ENCODE assay signal across 12 cellular contexts in genomic region chrX:144896323-144896722, GRCh38.
DNase-seq lines count a peak whose midpoint lies in the region; ATAC-seq and TF ChIP-seq lines count a peak whose summit lies in the region.
"Had no signal": no experiment of that assay in that cellular context is flagged by ENCODE, and none has a peak within 500 bp of the region (broad histone marks: within the 10 kb centered on the region; RNA-seq: fewer than 3 reads in every experiment).

No MANE protein-coding gene starts in this region.

- no peaks in the 10 kb centered on the region for H3K36me3 Mint-ChIP-seq in neural progenitor cell
- H3K36me3 Mint-ChIP-seq in T-cell: no peaks in the 10 kb centered on the region
- H3K36me3 Mint-ChIP-seq: IgD-negative memory B cell had no signal

- H3K4me1 Mint-ChIP-seq in neural progenitor cell (no peaks in the 10 kb centered on the region), T-cell (no peaks in the 10 kb centered on the region)
- H3K4me1 Mint-ChIP-seq: IgD-negative memory B cell had no signal

- H3K9ac ChIP-seq in neural progenitor cell: no peak overlapping the region

- no peaks in the 10 kb centered on the region for H3K9me3 ChIP-seq in WERI-Rb-1 (ENCODE audit: severe bottlenecking)
- H3K9me3 ChIP-seq in neural progenitor cell (ENCODE audit: low read depth): peaks cover 3% of the 10 kb centered on the region
- H3K9me3 ChIP-seq: testis had no signal

- H3K4me3 Mint-ChIP-seq in neural progenitor cell (no peak overlapping the region), T-cell (no peak overlapping the region)
- H3K4me3 Mint-ChIP-seq: IgD-negative memory B cell had no signal

- no peaks in the 10 kb centered on the region for H3K27me3 Mint-ChIP-seq in neural progenitor cell (ENCODE audit: insufficient read depth, low read depth)
- peaks cover 0 to 4% of the 10 kb centered on the region in 2 donors for H3K27me3 Mint-ChIP-seq in T-cell
- H3K27me3 Mint-ChIP-seq: IgD-negative memory B cell had no signal

- no peaks in the 10 kb centered on the region for H3K79me2 ChIP-seq in neural progenitor cell (ENCODE audit: low read depth)

- H3K27ac Mint-ChIP-seq in neural progenitor cell (no peak overlapping the region), T-cell (no peak overlapping the region)
- H3K27ac Mint-ChIP-seq: IgD-negative memory B cell had no signal

- no peaks in the 10 kb centered on the region for H3K36me3 ChIP-seq in WERI-Rb-1
- no peaks in the 10 kb centered on the region for H3K36me3 ChIP-seq in neural progenitor cell

- H3K27ac ChIP-seq in WERI-Rb-1: no peak overlapping the region
- H3K27ac ChIP-seq in neural progenitor cell: no peak overlapping the region
- H3K27ac ChIP-seq: testis had no signal

- ATAC-seq in T-cell (replicated peaks in 1 of 4): no peak
- ATAC-seq: activated CD4-positive, CD25-positive, alpha-beta regulatory T cell treated with anti-CD3 and anti-CD28 coated beads, Interleukin-2, amount 50 U/mL, for 24 hours had no signal

- H3K4me3 ChIP-seq in WERI-Rb-1 (ENCODE audit: low read depth, low read length) (no peak overlapping the region), neural progenitor cell (no peak overlapping the region)
- H3K4me3 ChIP-seq: testis had no signal

- H3K27me3 ChIP-seq in WERI-Rb-1 (ENCODE audit: insufficient read depth, low read depth, severe bottlenecking) (peaks cover 22% of the 10 kb centered on the region), neural progenitor cell (no peaks in the 10 kb centered on the region)
- H3K27me3 ChIP-seq: testis had no signal

- CTCF ChIA-PET in T-cell (lab: Charles Lee): no interaction called here

- H2AFZ ChIP-seq in neural progenitor cell (replicated peaks): no peak overlapping the region

- TF ChIP-seq CTCF in WERI-Rb-1 (IDR thresholded peaks at IDR 0.05; ENCODE audit: low read depth, low read length): 0 out of 2 replicates have a peak, but pooled peaks have one; percentile 1
- peak; percentile 48 for TF ChIP-seq CTCF in neural progenitor cell (IDR thresholded peaks at IDR 0.05)

- H4K20me1 ChIP-seq in neural progenitor cell (ENCODE audit: low read depth): no peaks in the 10 kb centered on the region

- H3K9me3 Mint-ChIP-seq in neural progenitor cell (no peaks in the 10 kb centered on the region), T-cell (peaks cover 0 to 4% (median 0%) of the 10 kb centered on the region in 3 donors)

- H3K4me1 ChIP-seq in neural progenitor cell: no peaks in the 10 kb centered on the region
- H3K4me1 ChIP-seq: testis had no signal

- POLR2A ChIA-PET in T-cell (lab: Charles Lee): no interaction called here

- DNase-seq in NCI-H1105 treated with DMSO at 0.1 percent for 48 hours (lab: John Stamatoyannopoulos, UW) (peak; percentile 18), NCI-H1105 (lab: John Stamatoyannopoulos, UW) (no peak), Kasumi-1 (lab: John Stamatoyannopoulos, UW) (peak; percentile 44 to 50), WERI-Rb-1 (no peak), neural progenitor cell (ENCODE audit: low spot score) (peak; percentile 3), NOMO-1 (lab: John Stamatoyannopoulos, UW; ENCODE audit: unreplicated experiment in 2 of 2) (no peak), T-cell (no peak)
- no peak for DNase-seq in stimulated activated CD4-positive, alpha-beta T cell treated with anti-CD3 and anti-CD28 coated beads, Interleukin-2, amount 100 ng/mL, for 48 hours
- DNase-seq: stimulated activated CD4-positive, alpha-beta T cell treated with anti-CD3 and anti-CD28 coated beads, Interleukin-4, amount 100 ng/mL, for 24 hours; testis had no signal

- no peaks in the 10 kb centered on the region for H3F3A ChIP-seq in neural progenitor cell (ENCODE audit: low read depth)

- no peak overlapping the region for H3K4me2 ChIP-seq in neural progenitor cell

Comparison
In these comparisons a context has a peak if more than half of its experiments do, and no peak if none do; other contexts are left out.
1. DNase-seq: peak in NCI-H1105 treated with DMSO at 0.1 percent for 48 hours (single experiment), Kasumi-1 (2 of 2) and neural progenitor cell (single experiment); none in NCI-H1105 (single experiment), WERI-Rb-1 (single experiment), NOMO-1 (0 of 2), T-cell (0 of 34) and stimulated activated CD4-positive, alpha-beta T cell treated with anti-CD3 and anti-CD28 coated beads, Interleukin-2, amount 100 ng/mL, for 48 hours (0 of 2).